ENCODE assay signal across 20 cellular contexts in genomic region chr4:177008071-177008835, GRCh38.
A peak's percentile ranks its signal among the peaks of the same experiment; 100 is the strongest.
DNase-seq lines count a peak whose midpoint lies in the region; ATAC-seq, FAIRE-seq and TF ChIP-seq lines count a peak whose summit lies in the region.
"Had no signal": no experiment of that assay in that cellular context is flagged by ENCODE, and none has a peak within 500 bp of the region (broad histone marks: within the 10 kb centered on the region; RNA-seq: fewer than 3 reads in every experiment).

No MANE protein-coding gene starts in this region.

- ATAC-seq in HG03571 (IDR thresholded peaks at IDR 0.05; ENCODE audit: unreplicated experiment), result no peak
- ATAC-seq: activated CD8-positive, alpha-beta T cell treated with anti-CD3 and anti-CD28 coated beads for 36 hours; activated naive CD8-positive, alpha-beta T cell treated with anti-CD3 and anti-CD28 coated beads, Interleukin-2, amount 50 U/mL, for 24 hours; T-cell had no signal

- no peak for TF ChIP-seq CTCF in cardiac fibroblast (IDR thresholded peaks at IDR 0.05; ENCODE audit: low read depth, low read length)

- DNase-seq in COLO829 (ENCODE audit: low spot score) (peak; percentile 76), RCC 7860 (ENCODE audit: low spot score) (peak; percentile 51), cardiac fibroblast (ENCODE audit: low read depth in 2 of 2) (peak; percentile 17 to 88), kidney glomerular epithelial cell (lab: John Stamatoyannopoulos, UW) (peak; percentile 13), CD1c-positive myeloid dendritic cell (ENCODE audit: extremely low spot score) (no peak), NCI-H1930 (lab: John Stamatoyannopoulos, UW) (no peak), AML-193 (lab: John Stamatoyannopoulos, UW) (no peak)
- DNase-seq: activated CD8-positive, alpha-beta T cell treated with anti-CD3 and anti-CD28 coated beads for 36 hours; activated naive CD8-positive, alpha-beta T cell treated with anti-CD3 and anti-CD28 coated beads, Interleukin-2, amount 50 U/mL, for 24 hours; COR-L47; head of caudate nucleus; NCI-H1694 treated with DMSO at 0.1 percent for 48 hours; NCI-H526; nephron progenitor cell; stomach; T-cell; WERI-Rb-1 had no signal

- peak overlapping the region in 1 of 2 donors; percentile 15 for H3K4me3 ChIP-seq in cardiac fibroblast (replicated peaks in 1 of 2; ENCODE audit: low read depth in 2 of 2, low read length in 2 of 2)
- H3K4me3 ChIP-seq: stomach had no signal

- peak; percentile 66 for FAIRE-seq in RCC 7860 (lab: Jason Lieb, UNC)
- FAIRE-seq: GM12892, HTR-8/SVneo had no signal

Comparison
In these comparisons a context has a peak if more than half of its experiments do, and no peak if none do; other contexts are left out.
1. DNase-seq: peak in COLO829 (single experiment), RCC 7860 (single experiment), cardiac fibroblast (2 of 2) and kidney glomerular epithelial cell (single experiment); none in CD1c-positive myeloid dendritic cell (single experiment), NCI-H1930 (0 of 2) and AML-193 (0 of 2).